Comparison of ENCODE assay signal across 8 cellular contexts in genomic region chr3:66499881-66500574, GRCh38. TPM values are rescaled to one million over a fixed set of nuclear protein-coding genes. Genes with fewer than 3 reads are reported as not detected.
DNase-seq lines count a peak whose midpoint lies in the region; ATAC-seq and TF ChIP-seq lines count a peak whose summit lies in the region.

No MANE protein-coding gene starts in this region.

- DNase-seq in CD8-positive, alpha-beta T cell = peak in 6 of 7 experiments; percentile 7 to 60 (median 34)
- peak; percentile 62 for DNase-seq in GM20000 (ENCODE audit: low spot score)
- DNase-seq in activated T-cell treated with anti-CD3 and anti-CD28 coated beads, Interleukin-2, amount 50 U/mL, for 4 hours = peak; percentile 39
- DNase-seq in fibroblast of mammary gland (ENCODE audit: low read depth) = no peak
- peak; percentile 35 to 42 for DNase-seq in uterus
- DNase-seq in mesenteric fat pad (ENCODE audit: low spot score) = no peak

- no peaks in the 10 kb centered on the region for H3K9me3 ChIP-seq in CD8-positive, alpha-beta T cell (ENCODE audit: low read length)
- H3K9me3 ChIP-seq in neuron (ENCODE audit: low read length) = no peaks in the 10 kb centered on the region
- no peaks in the 10 kb centered on the region for H3K9me3 ChIP-seq in uterus

- H3K27me3 ChIP-seq in CD8-positive, alpha-beta T cell (ENCODE audit: insufficient read depth, low read length) = no peaks in the 10 kb centered on the region
- H3K27me3 ChIP-seq in neuron (ENCODE audit: insufficient read depth, low read length) = no peaks in the 10 kb centered on the region
- H3K27me3 ChIP-seq in uterus = no peaks in the 10 kb centered on the region

- peak overlapping the region; percentile 29 for H3K27ac ChIP-seq in CD8-positive, alpha-beta T cell (ENCODE audit: low read depth, low read length)
- peak overlapping the region; percentile 94 to 96 for H3K27ac ChIP-seq in uterus

- TF ChIP-seq POLR2A in uterus (IDR thresholded peaks at IDR 0.05) = no peak

- intact Hi-C loops in CD8-positive, alpha-beta T cell (cut with DNase I, micrococcal nuclease) = loop anchor here (2.0 to 5.0 kb wide), 8 partner anchors 19 to 1155 kb away; partner anchors contain the start of genes SLC25A26 (in 1 of the 2) and SUCLG2 (in 1 of the 2)
- intact Hi-C loops in uterus (cut with DNase I; ENCODE audit: low total_unique reads) = loop anchor here (10.0 kb wide), 1 partner anchor 95 kb away; no protein-coding TSS in a partner anchor

- no peak for ATAC-seq in CD8-positive, alpha-beta T cell
- peak; percentile 16 for ATAC-seq in HG03565 (IDR thresholded peaks at IDR 0.05; ENCODE audit: unreplicated experiment)
- ATAC-seq in activated T-cell treated with anti-CD3 and anti-CD28 coated beads, Interleukin-2, amount 50 U/mL, for 4 hours = peak; percentile 24 to 29

- CTCF ChIA-PET in CD8-positive, alpha-beta T cell (lab: Charles Lee) = interaction anchor here (0.9 to 1.8 kb wide), 3 partner anchors 9 to 107 kb away, joined by 3 to 4 read pairs (median 3); no protein-coding TSS in a partner anchor

- peaks cover 68% of the 10 kb centered on the region for H3K4me1 Mint-ChIP-seq in CD8-positive, alpha-beta T cell (ENCODE audit: low read depth)
- peaks cover 70% of the 10 kb centered on the region for H3K4me1 Mint-ChIP-seq in activated T-cell treated with anti-CD3 and anti-CD28 coated beads, Interleukin-2, amount 50 U/mL, for 4 hours (ENCODE audit: low read depth)

- no peaks in the 10 kb centered on the region for H3K36me3 ChIP-seq in CD8-positive, alpha-beta T cell (ENCODE audit: insufficient read depth, low read length)
- no peaks in the 10 kb centered on the region for H3K36me3 ChIP-seq in neuron (ENCODE audit: insufficient read depth, low read length)
- no peaks in the 10 kb centered on the region for H3K36me3 ChIP-seq in uterus

- peaks cover 8% of the 10 kb centered on the region for H3K27me3 Mint-ChIP-seq in CD8-positive, alpha-beta T cell (ENCODE audit: low read depth)
- no peaks in the 10 kb centered on the region for H3K27me3 Mint-ChIP-seq in activated T-cell treated with anti-CD3 and anti-CD28 coated beads, Interleukin-2, amount 50 U/mL, for 4 hours (ENCODE audit: low read depth)

- no peaks in the 10 kb centered on the region for H3K9me3 Mint-ChIP-seq in CD8-positive, alpha-beta T cell
- H3K9me3 Mint-ChIP-seq in activated T-cell treated with anti-CD3 and anti-CD28 coated beads, Interleukin-2, amount 50 U/mL, for 4 hours = no peaks in the 10 kb centered on the region

- peak overlapping the region; percentile 94 for H3K4me3 Mint-ChIP-seq in CD8-positive, alpha-beta T cell
- peak overlapping the region; percentile 94 for H3K4me3 Mint-ChIP-seq in activated T-cell treated with anti-CD3 and anti-CD28 coated beads, Interleukin-2, amount 50 U/mL, for 4 hours

- H2AFZ ChIP-seq in neuron (ENCODE audit: low read depth, low read length) = no peak overlapping the region

- H3K27ac Mint-ChIP-seq in CD8-positive, alpha-beta T cell = peak overlapping the region; percentile 49

- no peak for TF ChIP-seq CTCF in CD8-positive, alpha-beta T cell (IDR thresholded peaks at IDR 0.05)
- no peak for TF ChIP-seq CTCF in GM20000 (IDR thresholded peaks at IDR 0.05; ENCODE audit: extremely low read depth, missing control alignments)
- no peak for TF ChIP-seq CTCF in fibroblast of mammary gland (conservative IDR thresholded peaks at IDR 0.05; ENCODE audit: control insufficient read depth, insufficient read depth, low read depth, low read length)
- TF ChIP-seq CTCF in uterus (IDR thresholded peaks at IDR 0.05) = no peak

- H3K4me3 ChIP-seq in CD8-positive, alpha-beta T cell (ENCODE audit: low read depth, low read length) = peak overlapping the region; percentile 54
- H3K4me3 ChIP-seq in fibroblast of mammary gland (ENCODE audit: control insufficient read depth, low read depth, low read length) (peak overlapping the region; percentile 72), neuron (ENCODE audit: low read length) (peak overlapping the region; percentile 73), uterus (peak overlapping the region; percentile 84 to 97)

- peaks cover 43% of the 10 kb centered on the region for H3K4me1 ChIP-seq in CD8-positive, alpha-beta T cell (ENCODE audit: insufficient read depth, low read length)
- H3K4me1 ChIP-seq in neuron (ENCODE audit: insufficient read depth, low read length) (peaks cover 42% of the 10 kb centered on the region), uterus (no peaks in the 10 kb centered on the region)

- peaks cover 3% of the 10 kb centered on the region for H3K36me3 Mint-ChIP-seq in CD8-positive, alpha-beta T cell
- H3K36me3 Mint-ChIP-seq in activated T-cell treated with anti-CD3 and anti-CD28 coated beads, Interleukin-2, amount 50 U/mL, for 4 hours (ENCODE audit: insufficient read depth) = peaks cover 5% of the 10 kb centered on the region

- POLR2A ChIA-PET in CD8-positive, alpha-beta T cell (lab: Charles Lee) = interaction anchor here (0.8 to 1.0 kb wide), 4 partner anchors 9 to 106 kb away, joined by 3 to 4 read pairs (median 4); no protein-coding TSS in a partner anchor

RNA-seq across cellular contexts. Expression of gene LRIG1, which starts 0.8 kb away (rescaled TPM):
- 10 to 100 TPM; 38.2 to 39.4 TPM for total RNA-seq in CD8-positive, alpha-beta T cell
- 10 to 100 TPM; 42.0 to 63.0 (median 43.9) TPM for total RNA-seq in activated T-cell treated with anti-CD3 and anti-CD28 coated beads, Interleukin-2, amount 50 U/mL, for 4 hours
- total RNA-seq in uterus (100 to 1,000 TPM in 2 of 4 donors, 10 to 100 TPM in 2; 20.9 to 108 (median 69.6) TPM), mesenteric fat pad (25.2 TPM)

Comparison
In these comparisons a context has a peak if more than half of its experiments do, and no peak if none do; other contexts are left out.
1. DNase-seq: peak in CD8-positive, alpha-beta T cell (6 of 7), GM20000 (single experiment), activated T-cell treated with anti-CD3 and anti-CD28 coated beads, Interleukin-2, amount 50 U/mL, for 4 hours (single experiment) and uterus (2 of 2); none in fibroblast of mammary gland (single experiment) and mesenteric fat pad (single experiment).
2. Peak in every context shown above with its lines, with median percentiles within 50 percentile points of each other: H3K4me3 ChIP-seq.